1 cellular context compared by ENCODE assay signal in genomic region chr1:197954718-197955418, GRCh38.
TF ChIP-seq lines count a peak whose summit lies in the region.

No MANE protein-coding gene starts in this region.

TF ChIP-seq in liver, 16 proteins besides CTCF, POLR2A, EP300 and RAD21 (continued from another document):
- no peak for TF ChIP-seq ZBTB33 (IDR thresholded peaks at IDR 0.05)
TF ChIP-seq in liver: peak in this region for 5.
